Comparison of ENCODE assay signal across 8 cellular contexts in the genomic region with DNA sequence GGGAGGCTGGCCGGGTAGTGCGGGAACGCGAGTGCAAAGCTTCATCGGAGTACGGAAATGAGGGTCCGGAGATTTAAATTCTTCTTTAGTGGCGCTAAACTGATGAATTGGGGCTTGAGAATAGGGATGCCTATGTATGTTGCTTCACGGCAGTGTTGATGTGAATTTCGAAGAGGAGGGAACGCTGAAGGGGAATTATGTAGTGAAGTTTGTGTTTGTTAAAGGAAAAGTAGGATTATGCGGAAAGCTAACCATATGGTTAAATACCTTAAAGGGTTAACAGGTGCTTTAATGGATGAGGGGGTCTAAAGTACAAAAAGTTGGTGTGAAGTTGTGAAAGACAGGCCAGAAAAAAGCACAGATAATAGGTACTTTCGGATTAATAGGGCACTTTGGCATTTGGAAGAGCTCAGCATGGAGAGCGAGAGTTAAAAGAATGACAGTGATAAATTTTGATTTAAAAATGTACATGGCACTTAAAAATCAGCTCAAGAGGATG. TPM values are rescaled to one million over a fixed set of nuclear protein-coding genes. Genes with fewer than 3 reads are reported as not detected.
DNase-seq lines count a peak whose midpoint lies in the region; FAIRE-seq and TF ChIP-seq lines count a peak whose summit lies in the region.

No MANE protein-coding gene starts in this region.

- WGBS in mesendoderm (ENCODE audit: extremely low coverage, insufficient coverage, low lambda C conversion rate), result 100% methylated on average over 3 of the region's 14 CpGs

- no peak overlapping the region for H3K18ac ChIP-seq in mesendoderm (ENCODE audit: low read length)

- POLR2A ChIA-PET in HEK293 (lab: Yijun Ruan, JAX), result interaction anchor here (0.7 to 2.7 kb wide), 4 partner anchors 18 to 211 kb away, joined by 3 to 12 read pairs (median 7); a partner anchor contains a TSS

- DNase-seq in bronchial epithelial cell (ENCODE audit: low read depth) (no peak), mesendoderm (no peak), GM13977 (ENCODE audit: low spot score) (no peak), urothelium cell line (ENCODE audit: low spot score) (no peak), AML-193 (lab: John Stamatoyannopoulos, UW) (no peak)
- no peak for DNase-seq in effector CD4-positive, alpha-beta T cell

- no peak overlapping the region for H3K4ac ChIP-seq in mesendoderm (ENCODE audit: low read depth, low read length)

- H3K9ac ChIP-seq in mesendoderm (ENCODE audit: low read length), result peak overlapping the region; percentile 91

- no peak overlapping the region for H4K5ac ChIP-seq in mesendoderm (ENCODE audit: low read length)

- H3K27ac ChIP-seq in 22Rv1 (peak overlapping the region; percentile 82), HEK293 (ENCODE audit: extremely low read depth, low read depth, low read length) (peak overlapping the region; percentile 76; the same call in 1 of the 2 replicates), mesendoderm (ENCODE audit: low read depth, low read length) (peak overlapping the region; percentile 99)

- H2AK5ac ChIP-seq in mesendoderm (ENCODE audit: low read length), result no peak overlapping the region

- peaks cover 15% of the 10 kb centered on the region for H3K79me1 ChIP-seq in mesendoderm (ENCODE audit: low read length)

- CTCF ChIA-PET in HEK293 (lab: Yijun Ruan, JAX), result interaction anchor here (0.6 to 1.6 kb wide), 9 partner anchors 18 to 171 kb away, joined by 3 to 12 read pairs (median 4); no protein-coding TSS in a partner anchor

- H3K36me3 ChIP-seq in HEK293 (ENCODE audit: control insufficient read depth in 2 of 2, insufficient read depth in 1 of 2, low read length in 2 of 2) (peaks cover 0 to 4% of the 10 kb centered on the region in 2 experiments; a peak in 1 of 3 replicates), bronchial epithelial cell (ENCODE audit: control insufficient read depth, insufficient read depth, low read length) (no peaks in the 10 kb centered on the region), mesendoderm (ENCODE audit: control insufficient read depth, insufficient read depth, low read length) (no peaks in the 10 kb centered on the region)

- peaks cover 45% of the 10 kb centered on the region for H3K79me2 ChIP-seq in mesendoderm (ENCODE audit: control insufficient read depth, insufficient read depth, low read length)

- H3K4me1 ChIP-seq in HEK293 (ENCODE audit: control insufficient read depth, insufficient read depth, low read length), result no peaks in the 10 kb centered on the region
- peaks cover 5% of the 10 kb centered on the region for H3K4me1 ChIP-seq in mesendoderm (ENCODE audit: control insufficient read depth, low read depth, low read length)

- no peak overlapping the region for H4K8ac ChIP-seq in mesendoderm (ENCODE audit: low read depth, low read length)

- H3K27me3 ChIP-seq in bronchial epithelial cell (ENCODE audit: control insufficient read depth, insufficient read depth, low read length) (no peaks in the 10 kb centered on the region), mesendoderm (ENCODE audit: insufficient read depth, low read length, poor library complexity) (no peaks in the 10 kb centered on the region)

- in situ Hi-C loops in GM13977 (cut with MboI; ENCODE audit: low pct_unique_long_range_greater_than_20kb, low sequenced_read_pairs, unreplicated experiment), result no loop called here

- peak overlapping the region; percentile 93 for H3K56ac ChIP-seq in mesendoderm (ENCODE audit: low read length)

- FAIRE-seq in bronchial epithelial cell (lab: Jason Lieb, UNC), result peak; percentile 47
- no peak for FAIRE-seq in urothelium cell line (lab: Jason Lieb, UNC)

- peak overlapping the region; percentile 99 for H3K4me2 ChIP-seq in mesendoderm (ENCODE audit: low read length)

- peak overlapping the region; percentile 94 for H3K4me3 ChIP-seq in HEK293 (ENCODE audit: low read depth, low read length)
- H3K4me3 ChIP-seq in bronchial epithelial cell (ENCODE audit: low read depth, low read length), result peak overlapping the region; percentile 83
- peak overlapping the region; percentile 80 for H3K4me3 ChIP-seq in mesendoderm (ENCODE audit: low read length)

- H2BK5ac ChIP-seq in mesendoderm (ENCODE audit: low read length), result no peak overlapping the region

- no peak overlapping the region for H3K23ac ChIP-seq in mesendoderm (ENCODE audit: low read length)

- H2BK15ac ChIP-seq in mesendoderm (replicated peaks; ENCODE audit: low read depth), result no peak overlapping the region

- TF ChIP-seq CTCF in 22Rv1 (IDR thresholded peaks at IDR 0.05) (no peak), HEK293 (tag by site-specific recombination; IDR thresholded peaks at IDR 0.05) (no peak), bronchial epithelial cell (IDR thresholded peaks at IDR 0.05; ENCODE audit: insufficient read depth, low read length, severe bottlenecking) (no peak), GM13977 (IDR thresholded peaks at IDR 0.05; ENCODE audit: extremely low read depth, insufficient read depth, missing control alignments) (no peak)

- no peaks in the 10 kb centered on the region for H3K9me3 ChIP-seq in HEK293 (ENCODE audit: control insufficient read depth, insufficient read depth, low read depth, low read length)

- H2BK120ac ChIP-seq in mesendoderm (ENCODE audit: low read depth, low read length), result no peak overlapping the region

TF ChIP-seq in HEK293, 187 proteins besides CTCF, POLR2A, EP300 and RAD21:
- peak; percentile 46; the same call in 1 of the 2 replicates for TF ChIP-seq MZF1 (tag by site-specific recombination; IDR thresholded peaks at IDR 0.05; ENCODE audit: borderline replicate concordance)
- TF ChIP-seq ZNF2 (tag by site-specific recombination; IDR thresholded peaks at IDR 0.05), result 0 out of 2 replicates have a peak, but pooled peaks have one; percentile 10
- TF ChIP-seq, protein P1, sequence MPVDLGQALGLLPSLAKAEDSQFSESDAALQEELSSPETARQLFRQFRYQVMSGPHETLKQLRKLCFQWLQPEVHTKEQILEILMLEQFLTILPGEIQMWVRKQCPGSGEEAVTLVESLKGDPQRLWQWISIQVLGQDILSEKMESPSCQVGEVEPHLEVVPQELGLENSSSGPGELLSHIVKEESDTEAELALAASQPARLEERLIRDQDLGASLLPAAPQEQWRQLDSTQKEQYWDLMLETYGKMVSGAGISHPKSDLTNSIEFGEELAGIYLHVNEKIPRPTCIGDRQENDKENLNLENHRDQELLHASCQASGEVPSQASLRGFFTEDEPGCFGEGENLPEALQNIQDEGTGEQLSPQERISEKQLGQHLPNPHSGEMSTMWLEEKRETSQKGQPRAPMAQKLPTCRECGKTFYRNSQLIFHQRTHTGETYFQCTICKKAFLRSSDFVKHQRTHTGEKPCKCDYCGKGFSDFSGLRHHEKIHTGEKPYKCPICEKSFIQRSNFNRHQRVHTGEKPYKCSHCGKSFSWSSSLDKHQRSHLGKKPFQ (tag by site-specific recombination; IDR thresholded peaks at IDR 0.05), result peak; percentile 62; the same call in 1 of the 2 replicates
- TF ChIP-seq ZNF335 (tag by site-specific recombination; conservative IDR thresholded peaks at IDR 0.05), result peak; percentile 77
- peak; percentile 9; the same call in 1 of the 2 replicates for TF ChIP-seq TRIM28 (IDR thresholded peaks at IDR 0.05; ENCODE audit: borderline replicate concordance, low read length)
- TF ChIP-seq, protein P2, sequence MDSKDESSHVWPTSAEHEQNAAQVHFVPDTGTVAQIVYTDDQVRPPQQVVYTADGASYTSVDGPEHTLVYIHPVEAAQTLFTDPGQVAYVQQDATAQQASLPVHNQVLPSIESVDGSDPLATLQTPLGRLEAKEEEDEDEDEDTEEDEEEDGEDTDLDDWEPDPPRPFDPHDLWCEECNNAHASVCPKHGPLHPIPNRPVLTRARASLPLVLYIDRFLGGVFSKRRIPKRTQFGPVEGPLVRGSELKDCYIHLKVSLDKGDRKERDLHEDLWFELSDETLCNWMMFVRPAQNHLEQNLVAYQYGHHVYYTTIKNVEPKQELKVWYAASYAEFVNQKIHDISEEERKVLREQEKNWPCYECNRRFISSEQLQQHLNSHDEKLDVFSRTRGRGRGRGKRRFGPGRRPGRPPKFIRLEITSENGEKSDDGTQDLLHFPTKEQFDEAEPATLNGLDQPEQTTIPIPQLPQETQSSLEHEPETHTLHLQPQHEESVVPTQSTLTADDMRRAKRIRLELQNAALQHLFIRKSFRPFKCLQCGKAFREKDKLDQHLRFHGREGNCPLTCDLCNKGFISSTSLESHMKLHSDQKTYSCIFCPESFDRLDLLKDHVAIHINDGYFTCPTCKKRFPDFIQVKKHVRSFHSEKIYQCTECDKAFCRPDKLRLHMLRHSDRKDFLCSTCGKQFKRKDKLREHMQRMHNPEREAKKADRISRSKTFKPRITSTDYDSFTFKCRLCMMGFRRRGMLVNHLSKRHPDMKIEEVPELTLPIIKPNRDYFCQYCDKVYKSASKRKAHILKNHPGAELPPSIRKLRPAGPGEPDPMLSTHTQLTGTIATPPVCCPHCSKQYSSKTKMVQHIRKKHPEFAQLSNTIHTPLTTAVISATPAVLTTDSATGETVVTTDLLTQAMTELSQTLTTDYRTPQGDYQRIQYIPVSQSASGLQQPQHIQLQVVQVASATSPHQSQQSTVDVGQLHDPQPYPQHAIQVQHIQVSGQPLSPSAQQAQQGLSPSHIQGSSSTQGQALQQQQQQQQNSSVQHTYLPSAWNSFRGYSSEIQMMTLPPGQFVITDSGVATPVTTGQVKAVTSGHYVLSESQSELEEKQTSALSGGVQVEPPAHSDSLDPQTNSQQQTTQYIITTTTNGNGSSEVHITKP (tag by site-specific recombination; IDR thresholded peaks at IDR 0.05), result no peak
- TF ChIP-seq YY1 (tag by site-specific recombination; IDR thresholded peaks at IDR 0.05), result no peak
- no peak for TF ChIP-seq ZNF600 (tag by site-specific recombination; IDR thresholded peaks at IDR 0.05)
- TF ChIP-seq ZXDB (tag by site-specific recombination; IDR thresholded peaks at IDR 0.05), result 0 out of 2 replicates have a peak, but pooled peaks have one; percentile 11
- TF ChIP-seq SCRT2 (tag by site-specific recombination; IDR thresholded peaks at IDR 0.05), result 0 out of 2 replicates have a peak, but pooled peaks have one; percentile 61
- TF ChIP-seq PRDM1 (tag by site-specific recombination; IDR thresholded peaks at IDR 0.05), result peak; percentile 98
- TF ChIP-seq ZFP37 (tag by site-specific recombination; IDR thresholded peaks at IDR 0.05), result 0 out of 2 replicates have a peak, but pooled peaks have one; percentile 6
TF ChIP-seq in HEK293: peak in this region for 9.

RNA-seq across cellular contexts. Expression of a gene that starts 1.4 kb away (rescaled TPM):
- 15.1 and 19.0 TPM in 2 replicates for total RNA-seq in bronchial epithelial cell
- polyA plus RNA-seq in mesendoderm (2013, experiment 1 of 2), result 11.9 TPM
- 12.1 TPM for polyA plus RNA-seq in mesendoderm (2013, experiment 2 of 2)

RNA-seq across cellular contexts. Expression of a gene that starts 1.9 kb away (rescaled TPM):
- total RNA-seq in bronchial epithelial cell, result 131 and 162 TPM in 2 replicates
- 135 TPM for polyA plus RNA-seq in mesendoderm (2013, experiment 1 of 2)
- polyA plus RNA-seq in mesendoderm (2013, experiment 2 of 2), result 136 TPM
